8 cellular contexts compared by ENCODE assay signal in the genomic region with DNA sequence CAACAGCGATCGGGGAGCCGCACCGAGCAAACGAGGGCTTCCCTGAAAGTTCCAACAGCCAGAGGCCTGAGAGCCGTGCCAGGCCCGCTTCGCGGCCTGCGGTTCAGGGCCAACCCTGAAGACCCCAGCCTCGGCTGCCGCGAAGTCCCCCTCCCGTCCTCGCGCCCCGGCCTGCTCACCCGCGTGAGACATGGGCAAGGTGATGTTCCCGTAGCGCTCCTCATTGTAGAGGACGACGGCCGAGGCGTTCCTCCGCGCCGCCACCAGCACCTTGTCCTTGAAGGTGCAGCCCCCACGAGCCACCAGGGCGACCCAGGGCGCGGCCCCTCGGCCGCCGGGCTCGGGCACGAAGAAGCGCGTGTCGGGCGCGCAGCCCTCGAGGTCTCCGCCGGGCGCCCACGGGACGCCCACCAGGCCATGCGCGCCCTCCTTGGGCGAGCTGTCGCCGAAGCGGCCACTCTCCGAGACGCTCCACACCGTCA.
A peak's percentile ranks its signal among the peaks of the same experiment; 100 is the strongest.
DNase-seq lines count a peak whose midpoint lies in the region; TF ChIP-seq lines count a peak whose summit lies in the region.

No MANE protein-coding gene starts in this region.

- TF ChIP-seq CTCF in GM12865 (IDR thresholded peaks at IDR 0.05; ENCODE audit: insufficient read depth, low read depth, low read length, missing control alignments) = no peak
- no peak for TF ChIP-seq CTCF in HEK293 (tag by site-specific recombination; IDR thresholded peaks at IDR 0.05)

- peaks cover 0 to 14% of the 10 kb centered on the region in 2 experiments; a peak in 2 of 3 replicates for H3K36me3 ChIP-seq in HEK293 (ENCODE audit: control insufficient read depth in 2 of 2, insufficient read depth in 1 of 2, low read length in 2 of 2)
- no peaks in the 10 kb centered on the region for H3K36me3 ChIP-seq in iPS-20b (ENCODE audit: insufficient read depth, low read depth, low read length)

- POLR2A ChIA-PET in HEK293 (lab: Yijun Ruan, JAX) = interaction anchor here (0.6 to 1.5 kb wide), 15 partner anchors 9 to 746 kb away, joined by 3 to 10 read pairs (median 5); partner anchors contain the start of genes CNOT11 and PDCL3

- H3K4me1 ChIP-seq in HEK293 (ENCODE audit: control insufficient read depth, insufficient read depth, low read length) (0 out of 2 replicates have a peak, but pooled peaks cover 3% of the 10 kb centered on the region), iPS-20b (ENCODE audit: insufficient read depth, low read length) (peaks cover 15% of the 10 kb centered on the region)

- peaks cover 12% of the 10 kb centered on the region for H3K27me3 ChIP-seq in iPS-20b (ENCODE audit: insufficient read depth, low read length)

- H3K9me3 ChIP-seq in HEK293 (ENCODE audit: control insufficient read depth, insufficient read depth, low read depth, low read length) (no peaks in the 10 kb centered on the region), iPS-20b (ENCODE audit: insufficient read depth, low read depth, low read length) (no peaks in the 10 kb centered on the region; the same call in 1 of the 2 replicates)

- DNase-seq in GM12865 (ENCODE audit: low read depth) (peak; percentile 49), NCI-H69 (lab: John Stamatoyannopoulos, UW) (peak; percentile 54), SKM-1 (lab: John Stamatoyannopoulos, UW; ENCODE audit: unreplicated experiment) (no peak), NCI-H1105 treated with DMSO at 0.1 percent for 48 hours (lab: John Stamatoyannopoulos, UW) (no peak)
- DNase-seq in stimulated activated CD4-positive, alpha-beta T cell treated with anti-CD3 and anti-CD28 coated beads, Interleukin-1b, Interleukin-23, amount 100 ng/mL, for 48 hours = peak; percentile 26

- CTCF ChIA-PET in HEK293 (lab: Yijun Ruan, JAX) = interaction anchor here (1.2 kb wide), 1 partner anchor 79 kb away, joined by 3 read pairs; the partner anchor contains the start of gene CREG2

- H3K9ac ChIP-seq in iPS-20b (ENCODE audit: low read depth, low read length) = peak overlapping the region; percentile 81

- H3K27ac ChIP-seq in HEK293 (ENCODE audit: extremely low read depth, low read depth, low read length) (peak overlapping the region; percentile 76; the same call in 1 of the 2 replicates), angular gyrus (ENCODE audit: low read depth, low read length) (peak overlapping the region; percentile 92), iPS-20b (ENCODE audit: low read length) (no peak overlapping the region)

- H3K4me3 ChIP-seq in GM12865 (ENCODE audit: low read depth, low read length) (peak overlapping the region; percentile 95), HEK293 (ENCODE audit: low read depth, low read length) (peak overlapping the region; percentile 81), iPS-20b (ENCODE audit: low read length) (peak overlapping the region; percentile 85)

TF ChIP-seq in HEK293, 187 proteins besides CTCF, POLR2A, EP300 and RAD21 (continues in another document):
- no peak for TF ChIP-seq BCL11A (tag by site-specific recombination; IDR thresholded peaks at IDR 0.05; ENCODE audit: low read depth)
- TF ChIP-seq KLF10 (tag by site-specific recombination; IDR thresholded peaks at IDR 0.05) = no peak
- no peak for TF ChIP-seq KLF8 (tag by site-specific recombination; IDR thresholded peaks at IDR 0.05)
- 0 out of 2 replicates have a peak, but pooled peaks have one; percentile 55 for TF ChIP-seq HOXA7 (CRISPR knock-in tag; IDR thresholded peaks at IDR 0.05; ENCODE audit: borderline replicate concordance)
- peak; percentile 63; the same call in 1 of the 2 replicates for TF ChIP-seq ZFHX2 (tag by site-specific recombination; conservative IDR thresholded peaks at IDR 0.05)
- TF ChIP-seq, protein P1, sequence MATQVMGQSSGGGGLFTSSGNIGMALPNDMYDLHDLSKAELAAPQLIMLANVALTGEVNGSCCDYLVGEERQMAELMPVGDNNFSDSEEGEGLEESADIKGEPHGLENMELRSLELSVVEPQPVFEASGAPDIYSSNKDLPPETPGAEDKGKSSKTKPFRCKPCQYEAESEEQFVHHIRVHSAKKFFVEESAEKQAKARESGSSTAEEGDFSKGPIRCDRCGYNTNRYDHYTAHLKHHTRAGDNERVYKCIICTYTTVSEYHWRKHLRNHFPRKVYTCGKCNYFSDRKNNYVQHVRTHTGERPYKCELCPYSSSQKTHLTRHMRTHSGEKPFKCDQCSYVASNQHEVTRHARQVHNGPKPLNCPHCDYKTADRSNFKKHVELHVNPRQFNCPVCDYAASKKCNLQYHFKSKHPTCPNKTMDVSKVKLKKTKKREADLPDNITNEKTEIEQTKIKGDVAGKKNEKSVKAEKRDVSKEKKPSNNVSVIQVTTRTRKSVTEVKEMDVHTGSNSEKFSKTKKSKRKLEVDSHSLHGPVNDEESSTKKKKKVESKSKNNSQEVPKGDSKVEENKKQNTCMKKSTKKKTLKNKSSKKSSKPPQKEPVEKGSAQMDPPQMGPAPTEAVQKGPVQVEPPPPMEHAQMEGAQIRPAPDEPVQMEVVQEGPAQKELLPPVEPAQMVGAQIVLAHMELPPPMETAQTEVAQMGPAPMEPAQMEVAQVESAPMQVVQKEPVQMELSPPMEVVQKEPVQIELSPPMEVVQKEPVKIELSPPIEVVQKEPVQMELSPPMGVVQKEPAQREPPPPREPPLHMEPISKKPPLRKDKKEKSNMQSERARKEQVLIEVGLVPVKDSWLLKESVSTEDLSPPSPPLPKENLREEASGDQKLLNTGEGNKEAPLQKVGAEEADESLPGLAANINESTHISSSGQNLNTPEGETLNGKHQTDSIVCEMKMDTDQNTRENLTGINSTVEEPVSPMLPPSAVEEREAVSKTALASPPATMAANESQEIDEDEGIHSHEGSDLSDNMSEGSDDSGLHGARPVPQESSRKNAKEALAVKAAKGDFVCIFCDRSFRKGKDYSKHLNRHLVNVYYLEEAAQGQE (tag by site-specific recombination; IDR thresholded peaks at IDR 0.05) = 0 out of 2 replicates have a peak, but pooled peaks have one; percentile 6
- TF ChIP-seq ZNF335 (tag by site-specific recombination; conservative IDR thresholded peaks at IDR 0.05) = peak; percentile 41
- TF ChIP-seq, protein P2, sequence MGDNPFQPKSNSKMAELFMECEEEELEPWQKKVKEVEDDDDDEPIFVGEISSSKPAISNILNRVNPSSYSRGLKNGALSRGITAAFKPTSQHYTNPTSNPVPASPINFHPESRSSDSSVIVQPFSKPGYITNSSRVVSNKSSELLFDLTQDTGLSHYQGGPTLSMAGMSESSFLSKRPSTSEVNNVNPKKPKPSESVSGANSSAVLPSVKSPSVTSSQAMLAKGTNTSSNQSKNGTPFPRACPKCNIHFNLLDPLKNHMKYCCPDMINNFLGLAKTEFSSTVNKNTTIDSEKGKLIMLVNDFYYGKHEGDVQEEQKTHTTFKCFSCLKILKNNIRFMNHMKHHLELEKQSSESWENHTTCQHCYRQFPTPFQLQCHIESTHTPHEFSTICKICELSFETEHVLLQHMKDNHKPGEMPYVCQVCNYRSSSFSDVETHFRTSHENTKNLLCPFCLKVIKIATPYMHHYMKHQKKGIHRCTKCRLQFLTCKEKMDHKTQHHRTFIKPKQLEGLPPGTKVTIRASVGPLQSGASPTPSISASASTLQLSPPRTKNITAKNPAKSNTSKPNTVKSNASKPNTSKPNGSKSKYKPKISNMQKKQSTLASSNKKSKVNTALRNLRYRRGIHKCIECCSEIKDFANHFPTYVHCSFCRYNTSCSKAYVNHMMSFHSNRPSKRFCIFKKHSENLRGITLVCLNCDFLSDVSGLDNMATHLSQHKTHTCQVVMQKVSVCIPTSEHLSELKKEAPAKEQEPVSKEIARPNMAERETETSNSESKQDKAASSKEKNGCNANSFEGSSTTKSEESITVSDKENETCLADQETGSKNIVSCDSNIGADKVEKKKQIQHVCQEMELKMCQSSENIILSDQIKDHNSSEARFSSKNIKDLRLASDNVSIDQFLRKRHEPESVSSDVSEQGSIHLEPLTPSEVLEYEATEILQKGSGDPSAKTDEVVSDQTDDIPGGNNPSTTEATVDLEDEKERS (tag by site-specific recombination; IDR thresholded peaks at IDR 0.05) = no peak
- TF ChIP-seq ZBTB8A (tag by site-specific recombination; IDR thresholded peaks at IDR 0.05) = peak; percentile 88
- TF ChIP-seq ZNF157 (tag by site-specific recombination; IDR thresholded peaks at IDR 0.05) = no peak
- no peak for TF ChIP-seq PRDM10 (tag by site-specific recombination; IDR thresholded peaks at IDR 0.05)

Comparison
In these comparisons a context has a peak if more than half of its experiments do, and no peak if none do; other contexts are left out.
1. DNase-seq: peak in GM12865 (single experiment), NCI-H69 (single experiment) and stimulated activated CD4-positive, alpha-beta T cell treated with anti-CD3 and anti-CD28 coated beads, Interleukin-1b, Interleukin-23, amount 100 ng/mL, for 48 hours (single experiment); none in SKM-1 (single experiment) and NCI-H1105 treated with DMSO at 0.1 percent for 48 hours (single experiment).
2. Peak in every context shown above with its lines, with median percentiles within 50 percentile points of each other: H3K4me3 ChIP-seq.